1 cellular context compared by ENCODE assay signal in the genomic region with DNA sequence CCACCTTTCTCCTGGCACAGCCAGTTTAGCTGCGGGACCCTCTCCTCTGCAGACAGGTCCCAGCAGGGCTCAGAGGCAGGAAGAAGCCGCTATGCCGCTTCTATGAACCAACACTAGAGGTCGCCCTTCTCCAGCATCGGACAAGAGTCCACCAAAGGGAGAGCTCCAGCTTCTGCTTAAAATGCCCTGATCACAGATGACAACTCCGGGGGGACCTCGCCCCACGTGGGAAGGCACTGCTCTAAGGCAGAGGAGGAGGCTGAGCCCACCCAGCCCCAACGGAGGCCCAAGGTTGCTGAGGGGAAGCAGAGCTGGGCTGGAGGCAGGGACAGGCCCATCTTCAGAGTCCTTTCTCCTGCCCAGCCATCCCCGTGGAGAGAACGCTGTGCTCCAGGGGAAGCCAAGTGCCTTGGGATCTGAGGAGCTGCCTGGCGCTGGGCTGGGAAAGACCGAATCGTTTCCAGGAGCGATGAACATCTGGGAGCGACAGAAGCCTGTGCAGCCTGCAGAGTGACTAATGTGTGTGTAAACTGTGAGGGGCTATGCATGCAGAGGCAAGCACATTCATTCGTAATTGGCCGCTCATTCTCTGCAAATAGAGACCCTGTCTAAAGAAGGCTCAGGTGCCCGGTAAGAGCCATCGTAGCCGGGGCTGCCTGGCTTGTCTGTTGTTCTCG.
TF ChIP-seq lines count a peak whose summit lies in the region.

No MANE protein-coding gene starts in this region.

TF ChIP-seq in HepG2, 621 proteins besides CTCF, POLR2A, EP300 and RAD21 (continued from another document and continues in another):
- TF ChIP-seq HNF1A (IDR thresholded peaks at IDR 0.05; ENCODE audit: low read depth), result no peak
- TF ChIP-seq HNF1A (CRISPR knock-in tag; IDR thresholded peaks at IDR 0.05; ENCODE audit: borderline replicate concordance), result no peak
- no peak for TF ChIP-seq MAFG (CRISPR knock-in tag; IDR thresholded peaks at IDR 0.05)
- no peak for TF ChIP-seq HOXD1 (CRISPR knock-in tag; IDR thresholded peaks at IDR 0.05)
- peak; percentile 12 for TF ChIP-seq ZNF883 (CRISPR knock-in tag; IDR thresholded peaks at IDR 0.05; ENCODE audit: not compliant biosample characterization)
- TF ChIP-seq, protein P1, sequence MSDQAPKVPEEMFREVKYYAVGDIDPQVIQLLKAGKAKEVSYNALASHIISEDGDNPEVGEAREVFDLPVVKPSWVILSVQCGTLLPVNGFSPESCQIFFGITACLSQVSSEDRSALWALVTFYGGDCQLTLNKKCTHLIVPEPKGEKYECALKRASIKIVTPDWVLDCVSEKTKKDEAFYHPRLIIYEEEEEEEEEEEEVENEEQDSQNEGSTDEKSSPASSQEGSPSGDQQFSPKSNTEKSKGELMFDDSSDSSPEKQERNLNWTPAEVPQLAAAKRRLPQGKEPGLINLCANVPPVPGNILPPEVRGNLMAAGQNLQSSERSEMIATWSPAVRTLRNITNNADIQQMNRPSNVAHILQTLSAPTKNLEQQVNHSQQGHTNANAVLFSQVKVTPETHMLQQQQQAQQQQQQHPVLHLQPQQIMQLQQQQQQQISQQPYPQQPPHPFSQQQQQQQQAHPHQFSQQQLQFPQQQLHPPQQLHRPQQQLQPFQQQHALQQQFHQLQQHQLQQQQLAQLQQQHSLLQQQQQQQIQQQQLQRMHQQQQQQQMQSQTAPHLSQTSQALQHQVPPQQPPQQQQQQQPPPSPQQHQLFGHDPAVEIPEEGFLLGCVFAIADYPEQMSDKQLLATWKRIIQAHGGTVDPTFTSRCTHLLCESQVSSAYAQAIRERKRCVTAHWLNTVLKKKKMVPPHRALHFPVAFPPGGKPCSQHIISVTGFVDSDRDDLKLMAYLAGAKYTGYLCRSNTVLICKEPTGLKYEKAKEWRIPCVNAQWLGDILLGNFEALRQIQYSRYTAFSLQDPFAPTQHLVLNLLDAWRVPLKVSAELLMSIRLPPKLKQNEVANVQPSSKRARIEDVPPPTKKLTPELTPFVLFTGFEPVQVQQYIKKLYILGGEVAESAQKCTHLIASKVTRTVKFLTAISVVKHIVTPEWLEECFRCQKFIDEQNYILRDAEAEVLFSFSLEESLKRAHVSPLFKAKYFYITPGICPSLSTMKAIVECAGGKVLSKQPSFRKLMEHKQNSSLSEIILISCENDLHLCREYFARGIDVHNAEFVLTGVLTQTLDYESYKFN (CRISPR knock-in tag; conservative IDR thresholded peaks at IDR 0.05), result no peak
- TF ChIP-seq NFE2 (CRISPR knock-in tag; IDR thresholded peaks at IDR 0.05), result no peak
- no peak for TF ChIP-seq ONECUT2 (CRISPR knock-in tag; IDR thresholded peaks at IDR 0.05)
- TF ChIP-seq ZFAT (CRISPR knock-in tag; conservative IDR thresholded peaks at IDR 0.05), result no peak
- TF ChIP-seq, protein P2, sequence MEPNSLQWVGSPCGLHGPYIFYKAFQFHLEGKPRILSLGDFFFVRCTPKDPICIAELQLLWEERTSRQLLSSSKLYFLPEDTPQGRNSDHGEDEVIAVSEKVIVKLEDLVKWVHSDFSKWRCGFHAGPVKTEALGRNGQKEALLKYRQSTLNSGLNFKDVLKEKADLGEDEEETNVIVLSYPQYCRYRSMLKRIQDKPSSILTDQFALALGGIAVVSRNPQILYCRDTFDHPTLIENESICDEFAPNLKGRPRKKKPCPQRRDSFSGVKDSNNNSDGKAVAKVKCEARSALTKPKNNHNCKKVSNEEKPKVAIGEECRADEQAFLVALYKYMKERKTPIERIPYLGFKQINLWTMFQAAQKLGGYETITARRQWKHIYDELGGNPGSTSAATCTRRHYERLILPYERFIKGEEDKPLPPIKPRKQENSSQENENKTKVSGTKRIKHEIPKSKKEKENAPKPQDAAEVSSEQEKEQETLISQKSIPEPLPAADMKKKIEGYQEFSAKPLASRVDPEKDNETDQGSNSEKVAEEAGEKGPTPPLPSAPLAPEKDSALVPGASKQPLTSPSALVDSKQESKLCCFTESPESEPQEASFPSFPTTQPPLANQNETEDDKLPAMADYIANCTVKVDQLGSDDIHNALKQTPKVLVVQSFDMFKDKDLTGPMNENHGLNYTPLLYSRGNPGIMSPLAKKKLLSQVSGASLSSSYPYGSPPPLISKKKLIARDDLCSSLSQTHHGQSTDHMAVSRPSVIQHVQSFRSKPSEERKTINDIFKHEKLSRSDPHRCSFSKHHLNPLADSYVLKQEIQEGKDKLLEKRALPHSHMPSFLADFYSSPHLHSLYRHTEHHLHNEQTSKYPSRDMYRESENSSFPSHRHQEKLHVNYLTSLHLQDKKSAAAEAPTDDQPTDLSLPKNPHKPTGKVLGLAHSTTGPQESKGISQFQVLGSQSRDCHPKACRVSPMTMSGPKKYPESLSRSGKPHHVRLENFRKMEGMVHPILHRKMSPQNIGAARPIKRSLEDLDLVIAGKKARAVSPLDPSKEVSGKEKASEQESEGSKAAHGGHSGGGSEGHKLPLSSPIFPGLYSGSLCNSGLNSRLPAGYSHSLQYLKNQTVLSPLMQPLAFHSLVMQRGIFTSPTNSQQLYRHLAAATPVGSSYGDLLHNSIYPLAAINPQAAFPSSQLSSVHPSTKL (CRISPR knock-in tag; IDR thresholded peaks at IDR 0.05), result peak; percentile 26; the same call in 1 of the 2 replicates
- TF ChIP-seq MLX (CRISPR knock-in tag; IDR thresholded peaks at IDR 0.05), result no peak
- TF ChIP-seq ZFP82 (CRISPR knock-in tag; IDR thresholded peaks at IDR 0.05; ENCODE audit: borderline replicate concordance), result no peak
- TF ChIP-seq ZNF652 (CRISPR knock-in tag; IDR thresholded peaks at IDR 0.05; ENCODE audit: borderline replicate concordance, low read depth), result no peak
- TF ChIP-seq ZFP36L2 (CRISPR knock-in tag; IDR thresholded peaks at IDR 0.05), result no peak
- no peak for TF ChIP-seq ZSCAN9 (CRISPR knock-in tag; IDR thresholded peaks at IDR 0.05; ENCODE audit: borderline replicate concordance)
- TF ChIP-seq, protein P3, sequence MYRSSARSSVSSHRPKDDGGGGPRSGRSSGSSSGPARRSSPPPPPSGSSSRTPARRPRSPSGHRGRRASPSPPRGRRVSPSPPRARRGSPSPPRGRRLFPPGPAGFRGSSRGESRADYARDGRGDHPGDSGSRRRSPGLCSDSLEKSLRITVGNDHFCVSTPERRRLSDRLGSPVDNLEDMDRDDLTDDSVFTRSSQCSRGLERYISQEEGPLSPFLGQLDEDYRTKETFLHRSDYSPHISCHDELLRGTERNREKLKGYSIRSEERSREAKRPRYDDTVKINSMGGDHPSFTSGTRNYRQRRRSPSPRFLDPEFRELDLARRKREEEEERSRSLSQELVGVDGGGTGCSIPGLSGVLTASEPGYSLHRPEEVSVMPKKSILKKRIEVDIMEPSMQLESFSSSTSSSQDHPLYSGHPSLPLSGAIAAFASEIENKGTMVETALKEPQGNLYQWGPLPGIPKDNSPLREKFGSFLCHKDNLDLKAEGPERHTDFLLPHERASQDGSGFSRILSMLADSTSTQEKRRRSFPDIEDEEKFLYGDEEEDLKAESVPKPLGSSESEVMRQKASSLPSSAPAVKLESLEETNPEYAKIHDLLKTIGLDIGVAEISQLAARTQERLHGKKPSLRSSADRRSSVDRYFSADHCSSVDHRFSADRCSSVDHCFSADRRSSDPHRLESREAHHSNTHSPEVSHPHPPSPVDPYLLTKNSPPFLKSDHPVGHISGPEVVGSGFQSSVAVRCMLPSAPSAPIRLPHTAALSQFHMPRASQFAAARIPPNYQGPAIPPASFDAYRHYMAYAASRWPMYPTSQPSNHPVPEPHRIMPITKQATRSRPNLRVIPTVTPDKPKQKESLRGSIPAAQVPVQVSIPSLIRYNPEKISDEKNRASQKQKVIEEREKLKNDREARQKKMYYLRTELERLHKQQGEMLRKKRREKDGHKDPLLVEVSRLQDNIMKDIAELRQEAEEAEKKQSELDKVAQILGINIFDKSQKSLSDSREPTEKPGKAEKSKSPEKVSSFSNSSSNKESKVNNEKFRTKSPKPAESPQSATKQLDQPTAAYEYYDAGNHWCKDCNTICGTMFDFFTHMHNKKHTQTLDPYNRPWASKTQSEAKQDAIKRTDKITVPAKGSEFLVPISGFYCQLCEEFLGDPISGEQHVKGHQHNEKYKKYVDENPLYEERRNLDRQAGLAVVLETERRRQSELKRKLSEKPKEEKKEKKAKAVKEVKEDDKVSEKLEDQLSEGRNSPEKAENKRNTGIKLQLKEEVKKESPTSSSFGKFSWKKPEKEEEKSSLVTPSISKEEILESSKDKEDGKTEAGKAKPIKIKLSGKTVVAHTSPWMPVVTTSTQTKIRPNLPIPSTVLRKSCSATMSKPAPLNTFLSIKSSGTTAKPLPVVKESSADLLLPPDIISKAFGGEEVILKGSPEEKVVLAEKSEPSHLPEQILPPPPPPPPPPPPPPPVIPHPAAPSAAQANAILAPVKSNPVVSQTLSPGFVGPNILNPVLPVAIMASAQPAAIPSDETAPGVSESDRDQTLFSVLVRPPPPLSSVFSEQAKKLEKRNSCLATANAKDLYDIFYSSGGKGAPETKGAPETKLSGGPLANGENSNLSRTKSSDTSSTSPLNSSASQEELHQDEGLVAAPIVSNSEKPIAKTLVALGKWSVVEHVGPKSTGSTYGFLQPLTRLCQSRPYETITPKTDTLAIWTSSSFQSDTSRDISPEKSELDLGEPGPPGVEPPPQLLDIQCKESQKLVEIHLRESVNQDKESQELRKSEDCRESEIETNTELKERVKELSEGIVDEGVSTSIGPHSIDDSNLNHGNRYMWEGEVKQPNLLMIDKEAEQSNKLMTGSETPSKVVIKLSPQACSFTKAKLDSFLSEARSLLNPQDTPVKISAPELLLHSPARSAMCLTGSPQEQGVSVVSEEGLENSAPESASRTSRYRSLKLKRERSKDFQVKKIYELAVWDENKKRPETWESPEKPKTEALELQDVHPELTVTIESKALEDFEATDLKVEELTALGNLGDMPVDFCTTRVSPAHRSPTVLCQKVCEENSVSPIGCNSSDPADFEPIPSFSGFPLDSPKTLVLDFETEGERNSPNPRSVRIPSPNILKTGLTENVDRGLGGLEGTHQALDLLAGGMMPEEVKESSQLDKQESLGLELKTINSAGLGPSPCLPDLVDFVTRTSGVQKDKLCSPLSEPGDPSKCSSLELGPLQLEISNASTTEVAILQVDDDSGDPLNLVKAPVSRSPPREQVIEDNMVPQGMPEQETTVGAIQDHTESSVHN (CRISPR knock-in tag; IDR thresholded peaks at IDR 0.05), result no peak
- TF ChIP-seq KDM5B (CRISPR knock-in tag; IDR thresholded peaks at IDR 0.05; ENCODE audit: borderline replicate concordance), result no peak
- TF ChIP-seq TEF (CRISPR knock-in tag; IDR thresholded peaks at IDR 0.05), result no peak
- TF ChIP-seq E2F1 (CRISPR knock-in tag; IDR thresholded peaks at IDR 0.05), result no peak
- 0 out of 2 replicates have a peak, but pooled peaks have one; percentile 26 for TF ChIP-seq ARNTL (CRISPR knock-in tag; IDR thresholded peaks at IDR 0.05)
- no peak for TF ChIP-seq MBD4 (IDR thresholded peaks at IDR 0.05; ENCODE audit: borderline replicate concordance, low read length)
- TF ChIP-seq DMAP1 (CRISPR knock-in tag; IDR thresholded peaks at IDR 0.05), result no peak; the same call in 1 of the 2 replicates
- TF ChIP-seq ZNF44 (CRISPR knock-in tag; IDR thresholded peaks at IDR 0.05), result no peak
- TF ChIP-seq ZNF205 (CRISPR knock-in tag; IDR thresholded peaks at IDR 0.05), result no peak
- no peak for TF ChIP-seq ZNF678 (CRISPR knock-in tag; IDR thresholded peaks at IDR 0.05)
